9 cellular contexts compared by ENCODE assay signal in the genomic region with DNA sequence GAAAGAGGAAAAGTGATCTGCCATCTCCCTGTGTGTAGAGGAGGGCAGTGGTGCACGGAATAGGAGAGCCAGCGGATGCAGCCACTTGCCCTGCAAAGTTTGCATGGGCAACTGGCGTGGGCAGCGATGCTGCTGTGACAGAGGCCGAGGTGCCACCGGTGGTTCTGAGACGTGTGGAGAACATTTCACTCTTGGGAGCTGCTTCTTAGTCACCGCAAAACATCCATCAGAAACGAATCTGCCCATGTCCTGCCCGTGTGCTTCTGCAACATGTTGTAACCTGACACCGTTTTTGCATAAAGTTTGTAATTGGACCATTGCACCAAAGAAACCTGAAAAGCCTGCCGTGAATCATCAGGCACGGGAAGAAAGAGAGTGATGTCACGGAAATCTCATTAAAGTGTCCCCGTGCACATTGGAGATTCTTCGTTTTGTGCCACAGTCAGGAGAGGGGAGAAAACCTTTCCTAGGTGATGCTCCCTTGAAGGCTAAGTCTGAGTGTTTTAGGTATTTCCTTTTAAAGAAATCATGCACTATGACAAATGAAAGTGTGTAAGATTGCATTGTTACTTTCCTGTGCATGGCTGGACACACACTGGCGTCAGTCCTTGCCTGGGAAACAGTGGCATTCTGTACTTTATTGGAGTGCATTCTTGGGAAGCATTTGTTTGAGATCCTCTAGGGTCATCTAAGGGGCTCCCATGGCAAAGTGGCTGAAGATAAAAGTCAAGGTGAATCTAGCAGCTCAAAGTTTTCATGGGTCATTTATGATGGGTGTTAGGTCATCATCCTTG.
DNase-seq lines count a peak whose midpoint lies in the region; ATAC-seq lines count a peak whose summit lies in the region.
"Had no signal": no experiment of that assay in that cellular context is flagged by ENCODE, and none has a peak within 500 bp of the region (broad histone marks: within the 10 kb centered on the region; RNA-seq: fewer than 3 reads in every experiment).

No MANE protein-coding gene starts in this region.

- H3K4me3 ChIP-seq in duodenal mucosa (ENCODE audit: low read depth in 1 of 2, low read length in 2 of 2) = peak overlapping the region; percentile 16 to 48

- H3K4me1 ChIP-seq in duodenal mucosa (ENCODE audit: control insufficient read depth in 1 of 2, insufficient read depth in 2 of 2, low read length in 2 of 2) = peaks cover 4 to 16% of the 10 kb centered on the region in 2 donors

- H3K27me3 ChIP-seq in duodenal mucosa (ENCODE audit: control insufficient read depth in 1 of 2, insufficient read depth in 2 of 2, low read length in 2 of 2) = no peaks in the 10 kb centered on the region

- no peaks in the 10 kb centered on the region for H3K9me3 ChIP-seq in duodenal mucosa (ENCODE audit: control insufficient read depth in 1 of 2, low read length in 2 of 2)

- peak; percentile 62 for ATAC-seq in HG02885 (IDR thresholded peaks at IDR 0.05; ENCODE audit: poor library complexity, unreplicated experiment)
- no peak for ATAC-seq in HG03159 (IDR thresholded peaks at IDR 0.05; ENCODE audit: unreplicated experiment)
- ATAC-seq: Panc1 had no signal

- peak overlapping the region in 1 of 2 donors; percentile 33 for H3K9ac ChIP-seq in duodenal mucosa (ENCODE audit: low read depth in 1 of 2, low read length in 2 of 2)

- H3K27ac ChIP-seq in duodenal mucosa (ENCODE audit: low read depth, low read length) = no peak overlapping the region

- DNase-seq in Daoy (ENCODE audit: low read depth) = peak; percentile 83
- peak; percentile 63 for DNase-seq in NCI-H82 (lab: John Stamatoyannopoulos, UW)
- peak; percentile 74 for DNase-seq in mucosa of gallbladder (ENCODE audit: low spot score)
- no peak for DNase-seq in nucleus accumbens (lab: John Stamatoyannopoulos, UW)
- no peak for DNase-seq in GM19238 (ENCODE audit: insufficient read length, low spot score)

- H3K36me3 ChIP-seq in duodenal mucosa (ENCODE audit: control insufficient read depth in 1 of 2, insufficient read depth in 2 of 2, low read length in 2 of 2) = no peaks in the 10 kb centered on the region

Comparison
In these comparisons a context has a peak if more than half of its experiments do, and no peak if none do; other contexts are left out.
1. DNase-seq: peak in Daoy (single experiment), NCI-H82 (single experiment) and mucosa of gallbladder (single experiment); none in nucleus accumbens (0 of 56) and GM19238 (single experiment).